Comparison of ENCODE assay signal across 27 cellular contexts in the genomic region with DNA sequence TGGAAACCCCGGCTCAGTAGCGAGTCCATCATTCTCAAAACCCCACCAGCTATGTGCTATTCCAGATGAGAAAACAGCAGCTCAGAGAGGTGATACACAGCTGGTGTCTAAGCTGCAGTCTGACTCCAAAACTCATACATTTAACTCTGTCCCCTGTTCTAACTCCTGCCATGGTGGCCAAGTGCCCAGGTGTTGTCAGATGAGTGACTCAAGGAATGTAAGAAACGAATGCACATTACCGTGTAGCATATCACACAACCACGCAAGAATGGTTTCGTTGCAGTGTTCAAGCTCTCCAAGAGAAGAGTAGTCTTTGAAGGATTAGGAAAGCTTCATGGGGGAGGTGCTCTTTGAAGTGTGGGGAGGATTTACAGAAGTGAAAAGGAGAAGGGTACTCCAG. TPM values are rescaled to one million over a fixed set of nuclear protein-coding genes. Genes with fewer than 3 reads are reported as not detected.
"Had no signal": no experiment of that assay in that cellular context is flagged by ENCODE, and none has a peak within 500 bp of the region (broad histone marks: within the 10 kb centered on the region; RNA-seq: fewer than 3 reads in every experiment).

No MANE protein-coding gene starts in this region.

- H3K36me3 Mint-ChIP-seq: naive thymus-derived CD8-positive, alpha-beta T cell; stimulated activated effector memory CD8-positive, alpha-beta T cell treated with anti-CD3 and anti-CD28 coated beads, Interleukin-12 subunit alpha, Interleukin-12 subunit beta, amount 100 ng/mL, for 72 hours had no signal

- H3K27ac Mint-ChIP-seq: stimulated activated effector memory CD8-positive, alpha-beta T cell treated with anti-CD3 and anti-CD28 coated beads, Interleukin-12 subunit alpha, Interleukin-12 subunit beta, amount 100 ng/mL, for 72 hours had no signal

- H3K9me3 Mint-ChIP-seq: naive thymus-derived CD8-positive, alpha-beta T cell; stimulated activated effector memory CD8-positive, alpha-beta T cell treated with anti-CD3 and anti-CD28 coated beads, Interleukin-12 subunit alpha, Interleukin-12 subunit beta, amount 100 ng/mL, for 72 hours had no signal

- H3K27me3 ChIP-seq: dorsolateral prefrontal cortex, esophagus muscularis mucosa, gastroesophageal sphincter, heart left ventricle, hepatocyte, left lung, right atrium auricular region, stomach, testis, tibial nerve, upper lobe of left lung had no signal

- H3K27ac ChIP-seq: dorsolateral prefrontal cortex, esophagus muscularis mucosa, foreskin keratinocyte, gastroesophageal sphincter, heart left ventricle, hepatocyte, left lung, parathyroid adenoma, prostate gland, right atrium auricular region, stomach, testis, tibial nerve, upper lobe of left lung had no signal

- H3K9me3 ChIP-seq: esophagus muscularis mucosa, gastroesophageal sphincter, heart left ventricle, left lung, prostate gland, right atrium auricular region, stomach, testis, tibial nerve, upper lobe of left lung had no signal

- ATAC-seq: foreskin keratinocyte; gastroesophageal sphincter; heart left ventricle; left cardiac atrium; left lung; naive thymus-derived CD8-positive, alpha-beta T cell; sciatic nerve; stimulated activated effector memory CD8-positive, alpha-beta T cell treated with anti-CD3 and anti-CD28 coated beads, Interleukin-12 subunit alpha, Interleukin-12 subunit beta, amount 100 ng/mL, for 72 hours had no signal

- H3K4me3 Mint-ChIP-seq: stimulated activated effector memory CD8-positive, alpha-beta T cell treated with anti-CD3 and anti-CD28 coated beads, Interleukin-12 subunit alpha, Interleukin-12 subunit beta, amount 100 ng/mL, for 72 hours had no signal

- DNase-seq: dorsolateral prefrontal cortex; effector CD4-positive, alpha-beta T cell; foreskin keratinocyte; heart left ventricle; left cardiac atrium; left lung; mammary epithelial cell; naive thymus-derived CD8-positive, alpha-beta T cell; stimulated activated CD4-positive, alpha-beta T cell treated with anti-CD3 and anti-CD28 coated beads, Interleukin-2, amount 100 ng/mL, for 24 hours; stimulated activated CD4-positive, alpha-beta T cell treated with anti-CD3 and anti-CD28 coated beads, Interleukin-4, amount 100 ng/mL, for 24 hours; stimulated activated naive CD4-positive, alpha-beta T cell treated with Interleukin-2 at 50 U/mL for 16 hours; stomach; testis; upper lobe of left lung had no signal

RNA-seq across cellular contexts. Expression of a gene that starts 20.3 kb away (rescaled TPM):
- total RNA-seq: endothelial cell of umbilical vein; mesenteric fat pad; myocyte; naive thymus-derived CD8-positive, alpha-beta T cell; smooth muscle cell; tibial nerve had no signal
